ENCODE assay signal across 8 cellular contexts in genomic region chr18:77131100-77131651, GRCh38. TPM values are rescaled to one million over a fixed set of nuclear protein-coding genes. Genes with fewer than 3 reads are reported as not detected.
DNase-seq lines count a peak whose midpoint lies in the region; ATAC-seq and TF ChIP-seq lines count a peak whose summit lies in the region.

No MANE protein-coding gene starts in this region.

- H3K4ac ChIP-seq in mesenchymal stem cell (ENCODE audit: low read depth in 1 of 2, low read length in 2 of 2) = peak overlapping the region; percentile 79 to 80

- H4K91ac ChIP-seq in mesenchymal stem cell (ENCODE audit: low read length) = peak overlapping the region; percentile 93

- H3K4me3 Mint-ChIP-seq in stimulated activated naive CD8-positive, alpha-beta T cell treated with anti-CD3 and anti-CD28 coated beads, Interleukin-15, Interleukin-2, amounts not matched to agents 100 ng/mL and 50 ng/mL, for 24 hours = peak overlapping the region; percentile 97

- peak overlapping the region; percentile 98 for H3K4me2 ChIP-seq in mesenchymal stem cell (ENCODE audit: low read length, poor library complexity, severe bottlenecking)

- H3K27ac ChIP-seq in dorsolateral prefrontal cortex (peak overlapping the region in 54 of 59 donors; percentile 45 to 93 (median 80)), mesenchymal stem cell (ENCODE audit: low read length, poor library complexity, severe bottlenecking) (no peak overlapping the region)

- H2AFZ ChIP-seq in mesenchymal stem cell (ENCODE audit: low read depth, low read length) = peak overlapping the region; percentile 64

- H3K4me1 Mint-ChIP-seq in stimulated activated naive CD8-positive, alpha-beta T cell treated with anti-CD3 and anti-CD28 coated beads, Interleukin-15, Interleukin-2, amounts not matched to agents 100 ng/mL and 50 ng/mL, for 24 hours (ENCODE audit: low read depth) = peaks cover 69% of the 10 kb centered on the region

- peak overlapping the region; percentile 36 for H2BK5ac ChIP-seq in mesenchymal stem cell (ENCODE audit: low read depth, low read length, poor library complexity, severe bottlenecking)

- intact Hi-C loops in dorsolateral prefrontal cortex (cut with DNase I) = loop anchor here in 1 of 2 donors (5.0 kb wide), 1 partner anchor 64 kb away; no protein-coding TSS in a partner anchor

- H3K14ac ChIP-seq in mesenchymal stem cell (ENCODE audit: low read length in 2 of 2) = peak overlapping the region in 1 of 2 experiments; percentile 61

- H2BK120ac ChIP-seq in mesenchymal stem cell (ENCODE audit: low read depth, low read length) = peak overlapping the region; percentile 71

- no peak for TF ChIP-seq CTCF in AG10803 (conservative IDR thresholded peaks at IDR 0.05; ENCODE audit: low read length)
- TF ChIP-seq CTCF in dorsolateral prefrontal cortex (IDR thresholded peaks at IDR 0.05 in 54 of 56, conservative IDR thresholded peaks at IDR 0.05 in 2 of 56; ENCODE audit: low read depth in 1 of 56, partially characterized antibody in 56 of 56) = no peak

- H3K36me3 Mint-ChIP-seq in stimulated activated naive CD8-positive, alpha-beta T cell treated with anti-CD3 and anti-CD28 coated beads, Interleukin-15, Interleukin-2, amounts not matched to agents 100 ng/mL and 50 ng/mL, for 24 hours (ENCODE audit: low read depth) = peaks cover 43% of the 10 kb centered on the region

- H3K36me3 ChIP-seq in mesenchymal stem cell (ENCODE audit: control insufficient read depth in 1 of 2, insufficient read depth in 2 of 2, low read depth in 1 of 2, low read length in 2 of 2) = no peaks in the 10 kb centered on the region

- peaks cover 5% of the 10 kb centered on the region for H3K79me1 ChIP-seq in mesenchymal stem cell (replicated peaks; ENCODE audit: low read length, poor library complexity, severe bottlenecking)

- peak overlapping the region; percentile 78 for H4K8ac ChIP-seq in mesenchymal stem cell (ENCODE audit: low read length)

- ATAC-seq in HG02571 (IDR thresholded peaks at IDR 0.05; ENCODE audit: unreplicated experiment) = peak; percentile 20
- no peak for ATAC-seq in GM18907 (IDR thresholded peaks at IDR 0.05; ENCODE audit: unreplicated experiment)
- no peak for ATAC-seq in HG03108 (IDR thresholded peaks at IDR 0.05; ENCODE audit: unreplicated experiment)

- H3K18ac ChIP-seq in mesenchymal stem cell (ENCODE audit: low read depth in 1 of 2, low read length in 2 of 2) = peak overlapping the region; percentile 39 to 93

- no peaks in the 10 kb centered on the region for H3K9me3 Mint-ChIP-seq in stimulated activated naive CD8-positive, alpha-beta T cell treated with anti-CD3 and anti-CD28 coated beads, Interleukin-15, Interleukin-2, amounts not matched to agents 100 ng/mL and 50 ng/mL, for 24 hours

- H3K9me3 ChIP-seq in mesenchymal stem cell (ENCODE audit: control insufficient read depth, low read length) = no peaks in the 10 kb centered on the region

- peak overlapping the region; percentile 75 for H2BK15ac ChIP-seq in mesenchymal stem cell (ENCODE audit: low read depth, poor library complexity, severe bottlenecking)

- no peaks in the 10 kb centered on the region for H3K27me3 Mint-ChIP-seq in stimulated activated naive CD8-positive, alpha-beta T cell treated with anti-CD3 and anti-CD28 coated beads, Interleukin-15, Interleukin-2, amounts not matched to agents 100 ng/mL and 50 ng/mL, for 24 hours

- H2AK5ac ChIP-seq in mesenchymal stem cell (ENCODE audit: low read length, severe bottlenecking) = peak overlapping the region; percentile 95

- peak overlapping the region; percentile 85 for H3K9ac ChIP-seq in mesenchymal stem cell (ENCODE audit: low read length)

- peak overlapping the region in 1 of 2 experiments; percentile 83 for H3K23ac ChIP-seq in mesenchymal stem cell (ENCODE audit: low read length in 2 of 2)

- peak overlapping the region in 1 of 2 experiments; percentile 77 for H2BK12ac ChIP-seq in mesenchymal stem cell (ENCODE audit: low read length in 2 of 2)

- H3K27me3 ChIP-seq in dorsolateral prefrontal cortex (peaks cover 0 to 48% (median 8%) of the 10 kb centered on the region in 45 donors), mesenchymal stem cell (ENCODE audit: control insufficient read depth in 1 of 2, insufficient read depth in 1 of 2, low read length in 2 of 2) (no peaks in the 10 kb centered on the region)

- H3K27ac Mint-ChIP-seq in stimulated activated naive CD8-positive, alpha-beta T cell treated with anti-CD3 and anti-CD28 coated beads, Interleukin-15, Interleukin-2, amounts not matched to agents 100 ng/mL and 50 ng/mL, for 24 hours = peak overlapping the region; percentile 99

- DNase-seq in AG10803 (ENCODE audit: low read depth) = no peak
- peak; percentile 79 for DNase-seq in UCSD-AML1 (lab: John Stamatoyannopoulos, UW; ENCODE audit: unreplicated experiment)
- DNase-seq in dorsolateral prefrontal cortex = no peak
- no peak for DNase-seq in mesenchymal stem cell

- 18% methylated on average over 31 of the region's 31 CpGs for WGBS in mesenchymal stem cell

- H3K4me1 ChIP-seq in mesenchymal stem cell (ENCODE audit: control insufficient read depth, insufficient read depth, low read depth, low read length) = peaks cover 22% of the 10 kb centered on the region

- peak overlapping the region; percentile 55 for H3K4me3 ChIP-seq in AG10803 (ENCODE audit: low read length)
- peak overlapping the region; percentile 49 to 85 (median 73) for H3K4me3 ChIP-seq in dorsolateral prefrontal cortex
- H3K4me3 ChIP-seq in mesenchymal stem cell (ENCODE audit: insufficient read depth in 1 of 2, low read depth in 1 of 2, low read length in 2 of 2) = peak overlapping the region; percentile 84

RNA-seq across cellular contexts. Expression of gene MBP, which starts 1.4 kb away (rescaled TPM):
- over 10,000 TPM in 20 of 120 experiments, 1,000 to 10,000 TPM in 99, 100 to 1,000 TPM in 1; 632 to 18,605 (median 5,065) TPM for total RNA-seq in dorsolateral prefrontal cortex
- 7.6 TPM for polyA plus RNA-seq in mesenchymal stem cell (2013, experiment 1 of 2)
- polyA plus RNA-seq in mesenchymal stem cell (2013, experiment 2 of 2) = 8.8 TPM
